Comparison of ENCODE assay signal across 1 cellular context in genomic region chr1:221718391-221719277, GRCh38.
A peak's percentile ranks its signal among the peaks of the same experiment; 100 is the strongest.
TF ChIP-seq lines count a peak whose summit lies in the region.

No MANE protein-coding gene starts in this region.

TF ChIP-seq in HepG2, 621 proteins besides CTCF, POLR2A, EP300 and RAD21 (continued from another document and continues in another):
- TF ChIP-seq ZBED4 (CRISPR knock-in tag; IDR thresholded peaks at IDR 0.05; ENCODE audit: borderline replicate concordance) (no peak), TCF12 (IDR thresholded peaks at IDR 0.05) (no peak), TCF12 (CRISPR knock-in tag; IDR thresholded peaks at IDR 0.05) (no peak), ZSCAN9 (CRISPR knock-in tag; IDR thresholded peaks at IDR 0.05; ENCODE audit: borderline replicate concordance) (peak; percentile 68; the same call in 1 of the 2 replicates), ZNF296 (CRISPR knock-in tag; conservative IDR thresholded peaks at IDR 0.05) (no peak), ZBTB3 (CRISPR knock-in tag; IDR thresholded peaks at IDR 0.05; ENCODE audit: borderline replicate concordance, low read depth) (no peak), ELF4 (CRISPR knock-in tag; IDR thresholded peaks at IDR 0.05; ENCODE audit: borderline replicate concordance) (no peak), PRDM4 (CRISPR knock-in tag; IDR thresholded peaks at IDR 0.05; ENCODE audit: borderline replicate concordance) (no peak), KMT2B (CRISPR knock-in tag; IDR thresholded peaks at IDR 0.05) (0 out of 2 replicates have a peak, but pooled peaks have one; percentile 46), FIP1L1 (IDR thresholded peaks at IDR 0.05; ENCODE audit: borderline replicate concordance, insufficient read depth, low read depth, low read length) (no peak), ZBTB44 (CRISPR knock-in tag; IDR thresholded peaks at IDR 0.05) (no peak), E2F2 (CRISPR knock-in tag; IDR thresholded peaks at IDR 0.05; ENCODE audit: borderline replicate concordance) (no peak), ZKSCAN5 (CRISPR knock-in tag; IDR thresholded peaks at IDR 0.05) (no peak), ZNF652 (CRISPR knock-in tag; IDR thresholded peaks at IDR 0.05; ENCODE audit: borderline replicate concordance, low read depth) (no peak; the same call in 1 of the 2 replicates), ZNF558 (CRISPR knock-in tag; IDR thresholded peaks at IDR 0.05; ENCODE audit: borderline replicate concordance) (no peak), ZBTB46 (CRISPR knock-in tag; IDR thresholded peaks at IDR 0.05; ENCODE audit: borderline replicate concordance) (no peak), ARID3A (IDR thresholded peaks at IDR 0.05; ENCODE audit: low read depth, low read length) (no peak; the same call in 1 of the 2 replicates), ZNF83 (CRISPR knock-in tag; IDR thresholded peaks at IDR 0.05; ENCODE audit: borderline replicate concordance) (no peak), ZFP91 (CRISPR knock-in tag; IDR thresholded peaks at IDR 0.05; ENCODE audit: borderline replicate concordance) (no peak), ZFP37 (CRISPR knock-in tag; IDR thresholded peaks at IDR 0.05; ENCODE audit: borderline replicate concordance) (no peak), NCOA5 (CRISPR knock-in tag; IDR thresholded peaks at IDR 0.05) (no peak), ONECUT2 (CRISPR knock-in tag; IDR thresholded peaks at IDR 0.05) (0 out of 2 replicates have a peak, but pooled peaks have one; percentile 20), FOXJ3 (CRISPR knock-in tag; IDR thresholded peaks at IDR 0.05; ENCODE audit: borderline replicate concordance) (peak; percentile 87; the same call in 1 of the 2 replicates), SKIL (CRISPR knock-in tag; IDR thresholded peaks at IDR 0.05; ENCODE audit: borderline replicate concordance) (no peak), NFRKB (IDR thresholded peaks at IDR 0.05) (no peak), BRD4 (CRISPR knock-in tag; IDR thresholded peaks at IDR 0.05) (no peak), RBM22 (optimal IDR thresholded peaks at IDR 0.05; ENCODE audit: low read length) (no peak), PAWR (CRISPR knock-in tag; IDR thresholded peaks at IDR 0.05; ENCODE audit: borderline replicate concordance) (no peak), NCOR1 (IDR thresholded peaks at IDR 0.05; ENCODE audit: borderline replicate concordance, low read length) (no peak), AKAP8 (CRISPR knock-in tag; IDR thresholded peaks at IDR 0.05) (no peak), ZSCAN5A (CRISPR knock-in tag; IDR thresholded peaks at IDR 0.05; ENCODE audit: borderline replicate concordance) (no peak), ZEB1 (IDR thresholded peaks at IDR 0.05; ENCODE audit: insufficient replicate concordance, low read depth) (no peak), MLXIP (CRISPR knock-in tag; IDR thresholded peaks at IDR 0.05; ENCODE audit: borderline replicate concordance) (no peak), ZNF562 (CRISPR knock-in tag; IDR thresholded peaks at IDR 0.05; ENCODE audit: borderline replicate concordance) (no peak)
